8 cellular contexts compared by ENCODE assay signal in genomic region chr7:66076459-66077329, GRCh38. TPM values are rescaled to one million over a fixed set of nuclear protein-coding genes. Genes with fewer than 3 reads are reported as not detected.
DNase-seq lines count a peak whose midpoint lies in the region; ATAC-seq and TF ChIP-seq lines count a peak whose summit lies in the region.

No MANE protein-coding gene starts in this region.

- peak overlapping the region; percentile 50 for H3K9ac ChIP-seq in endocrine pancreas (ENCODE audit: control insufficient read depth, insufficient read depth, low read length)

- peaks cover 4% of the 10 kb centered on the region for H3K4me1 Mint-ChIP-seq in Calu3 (ENCODE audit: low read depth, unreplicated experiment)

- CTCF ChIA-PET in Calu3 (lab: Charles Lee), result no interaction called here

- DNase-seq in Calu3, result peak; percentile 12
- peak; percentile 60 for DNase-seq in NOMO-1 treated with dmso at 0.1 percent for 144 hours (lab: John Stamatoyannopoulos, UW; ENCODE audit: unreplicated experiment)
- DNase-seq in SW480 (ENCODE audit: low spot score), result no peak
- no peak for DNase-seq in occipital lobe (lab: John Stamatoyannopoulos, UW)

- TF ChIP-seq CTCF in Calu3 (IDR thresholded peaks at IDR 0.05; ENCODE audit: unreplicated experiment) (no peak), neutrophil (IDR thresholded peaks at IDR 0.05) (no peak)

- H3K4me3 ChIP-seq in endocrine pancreas (ENCODE audit: control insufficient read depth, insufficient read depth, low read length) (peak overlapping the region; percentile 50), neutrophil (ENCODE audit: low read depth in 1 of 2, low read length in 1 of 2) (peak overlapping the region; percentile 88 to 98)

- peak overlapping the region; percentile 84 for H3K27ac ChIP-seq in neutrophil

- H3K27ac Mint-ChIP-seq in Calu3 (ENCODE audit: unreplicated experiment), result peak overlapping the region; percentile 84

- BruUV-seq in Calu3 (replicated peaks; lab: Mats Ljungman, UMichigan), result no TSS peak

- H3K36me3 ChIP-seq in endocrine pancreas (ENCODE audit: control insufficient read depth, insufficient read depth, low read length), result no peaks in the 10 kb centered on the region
- H3K36me3 ChIP-seq in neutrophil, result peaks cover 20% of the 10 kb centered on the region

- peaks cover 17% of the 10 kb centered on the region for H3K36me3 Mint-ChIP-seq in Calu3 (ENCODE audit: insufficient read depth, unreplicated experiment)

- peak overlapping the region; percentile 77 for H3K4me3 Mint-ChIP-seq in Calu3 (ENCODE audit: low read depth, unreplicated experiment)

- H3K9me3 ChIP-seq in endocrine pancreas (ENCODE audit: control insufficient read depth, low read length) (no peaks in the 10 kb centered on the region), neutrophil (no peaks in the 10 kb centered on the region)

- no peaks in the 10 kb centered on the region for H3K27me3 Mint-ChIP-seq in Calu3 (ENCODE audit: unreplicated experiment)

- H3K9me3 Mint-ChIP-seq in Calu3 (ENCODE audit: low read depth, unreplicated experiment), result no peaks in the 10 kb centered on the region

- ATAC-seq in GM21529 (IDR thresholded peaks at IDR 0.05; ENCODE audit: unreplicated experiment) (no peak), HG03378 (IDR thresholded peaks at IDR 0.05; ENCODE audit: unreplicated experiment) (no peak)

- H3K4me1 ChIP-seq in endocrine pancreas (ENCODE audit: control insufficient read depth, insufficient read depth, low read length) (no peaks in the 10 kb centered on the region), neutrophil (ENCODE audit: control insufficient read depth in 1 of 2, insufficient read depth in 1 of 2, low read depth in 1 of 2, low read length in 1 of 2) (peaks cover 16 to 17% of the 10 kb centered on the region in 2 experiments)

- H3K27me3 ChIP-seq in endocrine pancreas (ENCODE audit: control insufficient read depth, insufficient read depth, low read length) (no peaks in the 10 kb centered on the region), neutrophil (no peaks in the 10 kb centered on the region)

- intact Hi-C loops in Calu3 (cut with micrococcal nuclease; ENCODE audit: unreplicated experiment), result no loop called here

RNA-seq across cellular contexts. Expression of gene ASL, which starts 1.1 kb away (rescaled TPM):
- 55.3 and 70.6 TPM in 2 replicates for total RNA-seq in Calu3 (2022)
- total RNA-seq in occipital lobe, result 4.5 TPM

RNA-seq across cellular contexts. Expression of gene CRCP, which starts 38.0 kb away (rescaled TPM):
- 30.1 and 30.2 TPM in 2 replicates for total RNA-seq in Calu3 (2022)
- 52.4 TPM for total RNA-seq in occipital lobe

Comparison
In these comparisons a context has a peak if more than half of its experiments do, and no peak if none do; other contexts are left out.
1. DNase-seq: peak in Calu3 (single experiment) and NOMO-1 treated with dmso at 0.1 percent for 144 hours (single experiment); none in SW480 (single experiment) and occipital lobe (single experiment).
2. RNA of gene ASL, which starts 1.1 kb away (total RNA-seq): 55.3 to 70.6 TPM in Calu3; 4.5 TPM in occipital lobe (single experiment); every median in the first group is over 10 times any median in the second.